28 cellular contexts compared by ENCODE assay signal in genomic region chr2:176291335-176291734, GRCh38. TPM values are rescaled to one million over a fixed set of nuclear protein-coding genes. Genes with fewer than 3 reads are reported as not detected.
DNase-seq lines count a peak whose midpoint lies in the region; ATAC-seq and TF ChIP-seq lines count a peak whose summit lies in the region.
"Had no signal": no experiment of that assay in that cellular context is flagged by ENCODE, and none has a peak within 500 bp of the region (broad histone marks: within the 10 kb centered on the region; RNA-seq: fewer than 3 reads in every experiment).

No MANE protein-coding gene starts in this region.

- TF ChIP-seq CTCF in activated CD8-positive, alpha-beta T cell treated with anti-CD3 and anti-CD28 coated beads for 36 hours (IDR thresholded peaks at IDR 0.05), result no peak
- no peak for TF ChIP-seq CTCF in osteoblast (IDR thresholded peaks at IDR 0.05; ENCODE audit: extremely low read depth, low read depth, low read length)

- ATAC-seq in stimulated activated naive CD8-positive, alpha-beta T cell treated with anti-CD3 and anti-CD28 coated beads, Interleukin-15, amount 100 ng/mL, for 72 hours, result no peak
- ATAC-seq in stimulated activated naive CD8-positive, alpha-beta T cell treated with anti-CD3 and anti-CD28 coated beads, Interleukin-15, Interleukin-2, amounts not matched to agents 100 U/mL and 50 U/mL, for 24 hours, result no peak
- peak; percentile 27 for ATAC-seq in activated CD8-positive, alpha-beta T cell treated with anti-CD3 and anti-CD28 coated beads for 36 hours
- ATAC-seq in natural killer cell treated with Interleukin-12 subunit alpha and Interleukin-12 subunit beta and Interleukin-15 and Interleukin-18, amount 100 ng/mL, for 72 hours, result no peak
- ATAC-seq: Panc1 had no signal

- POLR2A ChIA-PET in activated CD8-positive, alpha-beta T cell treated with anti-CD3 and anti-CD28 coated beads for 36 hours (lab: Charles Lee), result interaction anchor here (1.2 kb wide), 1 partner anchor 9 kb away, joined by 3 read pairs; no protein-coding TSS in a partner anchor

- H3K4me2 ChIP-seq in osteoblast (ENCODE audit: insufficient read depth, low read length), result no peak overlapping the region
- H3K4me2 ChIP-seq: GM23338 had no signal

- H3K27me3 ChIP-seq in osteoblast (ENCODE audit: insufficient read depth, low read length), result no peaks in the 10 kb centered on the region
- H3K27me3 ChIP-seq: dorsolateral prefrontal cortex, uterus had no signal

- H3K36me3 ChIP-seq in osteoblast (ENCODE audit: insufficient read depth, low read length), result no peaks in the 10 kb centered on the region
- H3K36me3 ChIP-seq: uterus, WERI-Rb-1 had no signal

- intact Hi-C loops in activated CD8-positive, alpha-beta T cell treated with anti-CD3 and anti-CD28 coated beads for 36 hours (cut with micrococcal nuclease), result no loop called here

- H3K79me2 ChIP-seq in osteoblast (ENCODE audit: insufficient read depth, low read length), result peaks cover 52% of the 10 kb centered on the region

- no peak overlapping the region for H3K4me3 ChIP-seq in osteoblast (ENCODE audit: insufficient read depth, low read length)
- H3K4me3 ChIP-seq: dorsolateral prefrontal cortex, GM23338, uterus had no signal

- no peak overlapping the region for H3K27ac ChIP-seq in osteoblast (ENCODE audit: low read depth, low read length)
- H3K27ac ChIP-seq: dorsolateral prefrontal cortex, uterus, WERI-Rb-1 had no signal

- peak overlapping the region; percentile 0 to 26 for H3K4me3 Mint-ChIP-seq in stimulated activated naive CD8-positive, alpha-beta T cell treated with anti-CD3 and anti-CD28 coated beads, Interleukin-15, amount 100 ng/mL, for 72 hours
- no peak overlapping the region for H3K4me3 Mint-ChIP-seq in activated CD8-positive, alpha-beta T cell treated with anti-CD3 and anti-CD28 coated beads for 36 hours
- no peak overlapping the region for H3K4me3 Mint-ChIP-seq in natural killer cell treated with Interleukin-12 subunit alpha and Interleukin-12 subunit beta and Interleukin-15 and Interleukin-18, amount 100 ng/mL, for 72 hours
- H3K4me3 Mint-ChIP-seq: GM23338; immature natural killer cell; stimulated activated naive CD8-positive, alpha-beta T cell treated with anti-CD3 and anti-CD28 coated beads, Interleukin-15, Interleukin-2, amounts not matched to agents 100 ng/mL and 50 ng/mL, for 24 hours had no signal

- H3K4me1 Mint-ChIP-seq in stimulated activated naive CD8-positive, alpha-beta T cell treated with anti-CD3 and anti-CD28 coated beads, Interleukin-15, amount 100 ng/mL, for 72 hours, result peaks cover 44% of the 10 kb centered on the region
- H3K4me1 Mint-ChIP-seq in activated CD8-positive, alpha-beta T cell treated with anti-CD3 and anti-CD28 coated beads for 36 hours (ENCODE audit: low read depth), result peaks cover 44% of the 10 kb centered on the region
- H3K4me1 Mint-ChIP-seq in natural killer cell treated with Interleukin-12 subunit alpha and Interleukin-12 subunit beta and Interleukin-15 and Interleukin-18, amount 100 ng/mL, for 72 hours (ENCODE audit: low read depth in 2 of 2), result peaks cover 19 to 21% of the 10 kb centered on the region in 2 donors

- H3K27me3 Mint-ChIP-seq in stimulated activated naive CD8-positive, alpha-beta T cell treated with anti-CD3 and anti-CD28 coated beads, Interleukin-15, amount 100 ng/mL, for 72 hours, result no peaks in the 10 kb centered on the region
- no peaks in the 10 kb centered on the region for H3K27me3 Mint-ChIP-seq in activated CD8-positive, alpha-beta T cell treated with anti-CD3 and anti-CD28 coated beads for 36 hours
- no peaks in the 10 kb centered on the region for H3K27me3 Mint-ChIP-seq in natural killer cell treated with Interleukin-12 subunit alpha and Interleukin-12 subunit beta and Interleukin-15 and Interleukin-18, amount 100 ng/mL, for 72 hours
- H3K27me3 Mint-ChIP-seq: stimulated activated naive CD8-positive, alpha-beta T cell treated with anti-CD3 and anti-CD28 coated beads, Interleukin-15, Interleukin-2, amounts not matched to agents 100 ng/mL and 50 ng/mL, for 24 hours had no signal

- H3K9me3 ChIP-seq in osteoblast (ENCODE audit: low read depth, low read length), result no peaks in the 10 kb centered on the region
- H3K9me3 ChIP-seq: uterus had no signal

- DNase-seq in NCI-H2227 treated with DMSO at 0.1 percent for 48 hours (lab: John Stamatoyannopoulos, UW) (peak; percentile 16), NCI-H2227 (lab: John Stamatoyannopoulos, UW; ENCODE audit: unreplicated experiment) (no peak), osteoblast (ENCODE audit: insufficient read length, low spot score, missing footprints) (no peak)
- no peak for DNase-seq in stimulated activated naive CD8-positive, alpha-beta T cell treated with anti-CD3 and anti-CD28 coated beads, Interleukin-15, amount 100 ng/mL, for 72 hours
- no peak for DNase-seq in stimulated activated naive CD8-positive, alpha-beta T cell treated with anti-CD3 and anti-CD28 coated beads, Interleukin-15, Interleukin-2, amounts not matched to agents 100 U/mL and 50 U/mL, for 24 hours
- DNase-seq in activated CD8-positive, alpha-beta T cell treated with anti-CD3 and anti-CD28 coated beads for 36 hours, result no peak
- DNase-seq in natural killer cell treated with Interleukin-12 subunit alpha and Interleukin-12 subunit beta and Interleukin-15 and Interleukin-18, amount 100 ng/mL, for 72 hours (ENCODE audit: low spot score), result no peak
- DNase-seq in stimulated activated CD4-positive, alpha-beta T cell treated with anti-CD3 and anti-CD28 coated beads, Interleukin-4, amount 100 ng/mL, for 4 hours, result no peak
- DNase-seq: 8988T; activated CD4-positive, alpha-beta T cell treated with anti-CD3 and anti-CD28 coated beads, Interleukin-2, amount 50 U/mL, for 4 hours; activated CD8-positive, alpha-beta memory T cell treated with anti-CD3 and anti-CD28 coated beads, Interleukin-2, amount 50 U/mL, for 48 hours; activated effector memory CD4-positive, alpha-beta T cell treated with Interleukin-2 at 50 U/mL for 16 hours; dorsolateral prefrontal cortex; hypothalamus; immature natural killer cell; Karpas-422; mesenchymal stem cell; MV-4-11; NCI-H146; NCI-H526; occipital lobe; SHP77 treated with DMSO at 0.1 percent for 48 hours; T1000; uterus; WERI-Rb-1 had no signal

- peaks cover 10% of the 10 kb centered on the region for H3K36me3 Mint-ChIP-seq in activated CD8-positive, alpha-beta T cell treated with anti-CD3 and anti-CD28 coated beads for 36 hours (ENCODE audit: low read depth)
- H3K36me3 Mint-ChIP-seq in natural killer cell treated with Interleukin-12 subunit alpha and Interleukin-12 subunit beta and Interleukin-15 and Interleukin-18, amount 100 ng/mL, for 72 hours, result no peaks in the 10 kb centered on the region

- CTCF ChIA-PET in activated CD8-positive, alpha-beta T cell treated with anti-CD3 and anti-CD28 coated beads for 36 hours (lab: Charles Lee), result no interaction called here

- H2AFZ ChIP-seq in osteoblast (ENCODE audit: low read length), result no peak overlapping the region
- H2AFZ ChIP-seq: GM23338 had no signal

- H3K4me1 ChIP-seq in osteoblast (ENCODE audit: insufficient read depth, low read length), result peaks cover 6% of the 10 kb centered on the region
- H3K4me1 ChIP-seq: uterus had no signal

- no peak overlapping the region for H3K27ac Mint-ChIP-seq in stimulated activated naive CD8-positive, alpha-beta T cell treated with anti-CD3 and anti-CD28 coated beads, Interleukin-15, amount 100 ng/mL, for 72 hours
- peak overlapping the region; percentile 70 for H3K27ac Mint-ChIP-seq in activated CD8-positive, alpha-beta T cell treated with anti-CD3 and anti-CD28 coated beads for 36 hours
- H3K27ac Mint-ChIP-seq in natural killer cell treated with Interleukin-12 subunit alpha and Interleukin-12 subunit beta and Interleukin-15 and Interleukin-18, amount 100 ng/mL, for 72 hours, result no peak overlapping the region
- H3K27ac Mint-ChIP-seq: GM23338 had no signal

- no peaks in the 10 kb centered on the region for H4K20me1 ChIP-seq in osteoblast (ENCODE audit: insufficient read depth, low read length)

- H3K9me3 Mint-ChIP-seq in stimulated activated naive CD8-positive, alpha-beta T cell treated with anti-CD3 and anti-CD28 coated beads, Interleukin-15, amount 100 ng/mL, for 72 hours, result no peaks in the 10 kb centered on the region
- peaks cover 3% of the 10 kb centered on the region for H3K9me3 Mint-ChIP-seq in activated CD8-positive, alpha-beta T cell treated with anti-CD3 and anti-CD28 coated beads for 36 hours
- H3K9me3 Mint-ChIP-seq in natural killer cell treated with Interleukin-12 subunit alpha and Interleukin-12 subunit beta and Interleukin-15 and Interleukin-18, amount 100 ng/mL, for 72 hours, result no peaks in the 10 kb centered on the region
- H3K9me3 Mint-ChIP-seq: GM23338; immature natural killer cell; stimulated activated naive CD8-positive, alpha-beta T cell treated with anti-CD3 and anti-CD28 coated beads, Interleukin-15, Interleukin-2, amounts not matched to agents 100 ng/mL and 50 ng/mL, for 24 hours had no signal

RNA-seq across cellular contexts. Expression of gene MTX2, which starts 22.1 kb away (rescaled TPM):
- 10 to 100 TPM; 27.3 to 30.1 TPM for total RNA-seq in activated CD8-positive, alpha-beta T cell treated with anti-CD3 and anti-CD28 coated beads for 36 hours
- total RNA-seq in natural killer cell treated with Interleukin-12 subunit alpha and Interleukin-12 subunit beta and Interleukin-15 and Interleukin-18, amount 100 ng/mL, for 72 hours, result 10 to 100 TPM; 20.4 to 21.9 TPM
- total RNA-seq in osteoblast, result 13.0 and 14.4 TPM in 2 replicates

Comparison
In these comparisons a context has a peak if more than half of its experiments do, and no peak if none do; other contexts are left out.
1. H3K4me3 Mint-ChIP-seq: peak in stimulated activated naive CD8-positive, alpha-beta T cell treated with anti-CD3 and anti-CD28 coated beads, Interleukin-15, amount 100 ng/mL, for 72 hours (2 of 2); none in activated CD8-positive, alpha-beta T cell treated with anti-CD3 and anti-CD28 coated beads for 36 hours (single experiment) and natural killer cell treated with Interleukin-12 subunit alpha and Interleukin-12 subunit beta and Interleukin-15 and Interleukin-18, amount 100 ng/mL, for 72 hours (single experiment).